10 cellular contexts compared by ENCODE assay signal in the genomic region with DNA sequence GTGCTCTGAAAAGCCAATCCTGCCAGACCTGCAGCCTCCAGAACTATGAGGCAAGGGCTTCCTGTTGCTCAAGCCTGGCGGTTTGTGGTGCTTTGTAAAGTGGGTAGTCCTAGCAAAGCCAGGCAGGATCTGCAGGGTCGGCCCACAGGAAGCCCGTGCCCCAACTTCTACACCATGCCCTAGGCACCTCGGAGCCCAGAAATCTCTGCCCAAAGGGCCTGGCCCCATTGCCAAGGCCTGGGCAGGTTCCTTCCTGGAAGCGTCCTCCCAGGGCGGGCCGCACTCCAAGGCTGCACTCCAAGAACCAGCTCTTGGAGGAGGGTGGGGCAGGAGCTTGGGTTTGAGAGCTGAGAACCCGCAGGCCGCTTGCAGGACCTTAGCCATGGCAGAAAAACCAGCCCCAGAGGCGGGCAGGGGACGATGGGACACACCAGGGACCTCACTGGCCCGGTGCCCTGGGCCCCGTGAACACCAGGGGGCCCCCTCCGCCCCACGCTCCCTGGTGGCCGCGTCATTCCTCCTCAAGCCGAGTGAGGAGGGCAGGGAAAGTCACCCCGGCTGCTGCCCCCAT. TPM values are rescaled to one million over a fixed set of nuclear protein-coding genes. Genes with fewer than 3 reads are reported as not detected.
DNase-seq lines count a peak whose midpoint lies in the region; ATAC-seq and TF ChIP-seq lines count a peak whose summit lies in the region.
"Had no signal": no experiment of that assay in that cellular context is flagged by ENCODE, and none has a peak within 500 bp of the region (broad histone marks: within the 10 kb centered on the region; RNA-seq: fewer than 3 reads in every experiment).

No MANE protein-coding gene starts in this region.

- H3K27me3 ChIP-seq in BLaER1 treated with 17β-estradiol and CSF1 and Interleukin-3, amounts not matched to agents 10 nM and 100 nM: no peaks in the 10 kb centered on the region
- no peaks in the 10 kb centered on the region for H3K27me3 ChIP-seq in lung (ENCODE audit: control insufficient read depth, insufficient read depth)

- H3K4me1 ChIP-seq in BLaER1 treated with 17β-estradiol and CSF1 and Interleukin-3, amounts not matched to agents 10 nM and 100 nM: peaks cover 0 to 8% (median 5%) of the 10 kb centered on the region in 10 experiments; a peak in 10 of 20 replicates
- H3K4me1 ChIP-seq in lung (ENCODE audit: control insufficient read depth in 2 of 2, insufficient read depth in 2 of 2, low read length in 2 of 2): peaks cover 0 to 2% of the 10 kb centered on the region in 2 donors
- H3K4me1 ChIP-seq: psoas muscle had no signal

- H3K27ac ChIP-seq in BLaER1 treated with 17β-estradiol and CSF1 and Interleukin-3, amounts not matched to agents 10 nM and 100 nM: peak overlapping the region in 4 of 11 experiments; percentile 27 to 44 (median 40); a peak in 7 of 22 replicates
- no peak overlapping the region for H3K27ac ChIP-seq in lung (ENCODE audit: low read depth in 1 of 2, low read length in 1 of 2)
- H3K27ac ChIP-seq: psoas muscle had no signal

- TF ChIP-seq CTCF in LNCaP clone FGC (IDR thresholded peaks at IDR 0.05; ENCODE audit: control insufficient read depth, extremely low read depth, insufficient read depth) (0 out of 2 replicates have a peak, but pooled peaks have one; percentile 0), choroid plexus epithelial cell (conservative IDR thresholded peaks at IDR 0.05; ENCODE audit: low read depth, low read length) (no peak), lung (IDR thresholded peaks at IDR 0.05; ENCODE audit: control extremely low read depth, extremely low read depth) (no peak)

- H3K36me3 ChIP-seq in BLaER1 treated with 17β-estradiol and CSF1 and Interleukin-3, amounts not matched to agents 10 nM and 100 nM: peaks cover 0 to 12% (median 0%) of the 10 kb centered on the region in 11 experiments; a peak in 3 of 22 replicates
- no peaks in the 10 kb centered on the region for H3K36me3 ChIP-seq in lung (ENCODE audit: control insufficient read depth in 2 of 2, insufficient read depth in 2 of 2, low read length in 2 of 2)

- WGBS in lung, 2 donors: 56 to 66% methylated on average over 19 of the region's 19 CpGs

- ATAC-seq in lung (ENCODE audit: insufficient read depth, low FRiP score) (peak; percentile 37), GM21526 (IDR thresholded peaks at IDR 0.05; ENCODE audit: low FRiP score, unreplicated experiment) (no peak), GM18517 (IDR thresholded peaks at IDR 0.05; ENCODE audit: unreplicated experiment) (no peak), HG02759 (IDR thresholded peaks at IDR 0.05; ENCODE audit: unreplicated experiment) (no peak)

- no peaks in the 10 kb centered on the region for H4K20me1 ChIP-seq in BLaER1 treated with 17β-estradiol and CSF1 and Interleukin-3, amounts not matched to agents 10 nM and 100 nM

- H3K9ac ChIP-seq in BLaER1 treated with 17β-estradiol and CSF1 and Interleukin-3, amounts not matched to agents 10 nM and 100 nM: no peak overlapping the region; a peak in 1 of 22 replicates

- H3K4me3 ChIP-seq in BLaER1 treated with 17β-estradiol and CSF1 and Interleukin-3, amounts not matched to agents 10 nM and 100 nM: no peak overlapping the region
- H3K4me3 ChIP-seq in LNCaP clone FGC (ENCODE audit: low read depth, low read length) (no peak overlapping the region), choroid plexus epithelial cell (ENCODE audit: low read depth, low read length) (no peak overlapping the region), lung (no peak overlapping the region)
- H3K4me3 ChIP-seq: psoas muscle had no signal

- peaks cover 37 to 46% (median 44%) of the 10 kb centered on the region in 11 experiments for H3K9me3 ChIP-seq in BLaER1 treated with 17β-estradiol and CSF1 and Interleukin-3, amounts not matched to agents 10 nM and 100 nM (replicated peaks in 1 of 11)
- no peaks in the 10 kb centered on the region for H3K9me3 ChIP-seq in lung (ENCODE audit: control insufficient read depth in 2 of 2, insufficient read depth in 1 of 2, low read length in 1 of 2)
- H3K9me3 ChIP-seq: psoas muscle had no signal

- peak overlapping the region in 8 of 11 experiments; percentile 10 to 60 (median 30); a peak in 12 of 22 replicates for H3K4me2 ChIP-seq in BLaER1 treated with 17β-estradiol and CSF1 and Interleukin-3, amounts not matched to agents 10 nM and 100 nM

- DNase-seq in LNCaP clone FGC (ENCODE audit: low read depth): no peak
- peak; percentile 28 for DNase-seq in choroid plexus epithelial cell (ENCODE audit: low read depth)
- DNase-seq in lung (ENCODE audit: low spot score): no peak
- no peak for DNase-seq in RKO (ENCODE audit: low spot score)
- DNase-seq: NCI-H226, psoas muscle had no signal

RNA-seq across cellular contexts. Expression of gene ID2, which starts 37.2 kb away (rescaled TPM):
- total RNA-seq in lung: 100 to 1,000 TPM in 1 of 2 donors, 10 to 100 TPM in 1; 67.9 to 181 TPM
- 100 to 1,000 TPM in 1 of 2 donors, 10 to 100 TPM in 1; 84.2 to 227 TPM for polyA plus RNA-seq in lung
